In genomic region chr7:105127179-105127578, GRCh38 we compare ENCODE assay signal across 21 cellular contexts.
DNase-seq lines count a peak whose midpoint lies in the region; ATAC-seq and TF ChIP-seq lines count a peak whose summit lies in the region.
"Had no signal": no experiment of that assay in that cellular context is flagged by ENCODE, and none has a peak within 500 bp of the region (broad histone marks: within the 10 kb centered on the region; RNA-seq: fewer than 3 reads in every experiment).

No MANE protein-coding gene starts in this region.

- in situ Hi-C loops in gastrocnemius medialis (cut with MboI; ENCODE audit: low sequenced_read_pairs in 4 of 4) = no loop called here

- H3K27me3 ChIP-seq in left ventricle myocardium inferior (ENCODE audit: low read depth) (no peaks in the 10 kb centered on the region), gastrocnemius medialis (no peaks in the 10 kb centered on the region)
- H3K27me3 ChIP-seq: left lung, neutrophil, thyroid gland had no signal

- H3K9me3 Mint-ChIP-seq in IgD-negative memory B cell = no peaks in the 10 kb centered on the region
- H3K9me3 Mint-ChIP-seq in activated naive CD8-positive, alpha-beta T cell treated with anti-CD3 and anti-CD28 coated beads, Interleukin-2, amount 50 U/mL, for 24 hours = no peaks in the 10 kb centered on the region
- H3K9me3 Mint-ChIP-seq: T-cell had no signal

- intact Hi-C loops in Right ventricle myocardium superior (cut with DNase I) (no loop called here), left ventricle myocardium inferior (cut with micrococcal nuclease) (no loop called here), gastrocnemius medialis (cut with DNase I; ENCODE audit: low total_unique reads) (no loop called here)

- H3K36me3 ChIP-seq in left ventricle myocardium inferior (peaks cover 25% of the 10 kb centered on the region), gastrocnemius medialis (peaks cover 0 to 33% of the 10 kb centered on the region in 2 donors)

- H3K27ac ChIP-seq in left ventricle myocardium inferior (replicated peaks) (no peak overlapping the region), gastrocnemius medialis (peak overlapping the region; percentile 11 to 69 (median 60))
- H3K27ac ChIP-seq: HL-60, left lung, neutrophil, thyroid gland had no signal

- no peak for TF ChIP-seq POLR2A in gastrocnemius medialis (IDR thresholded peaks at IDR 0.05)

- H3K4me1 ChIP-seq in left ventricle myocardium inferior = peaks cover 20% of the 10 kb centered on the region
- peaks cover 11 to 13% of the 10 kb centered on the region in 2 donors for H3K4me1 ChIP-seq in gastrocnemius medialis
- H3K4me1 ChIP-seq: left lung, thyroid gland had no signal

- H3K4me1 Mint-ChIP-seq in IgD-negative memory B cell = peaks cover 0 to 8% (median 2%) of the 10 kb centered on the region in 3 donors
- H3K4me1 Mint-ChIP-seq in activated naive CD8-positive, alpha-beta T cell treated with anti-CD3 and anti-CD28 coated beads, Interleukin-2, amount 50 U/mL, for 24 hours = peaks cover 34% of the 10 kb centered on the region

- H3K27me3 Mint-ChIP-seq in IgD-negative memory B cell = no peaks in the 10 kb centered on the region
- no peaks in the 10 kb centered on the region for H3K27me3 Mint-ChIP-seq in activated naive CD8-positive, alpha-beta T cell treated with anti-CD3 and anti-CD28 coated beads, Interleukin-2, amount 50 U/mL, for 24 hours
- H3K27me3 Mint-ChIP-seq: T-cell had no signal

- H3K4me3 ChIP-seq in left ventricle myocardium inferior (no peak overlapping the region), gastrocnemius medialis (no peak overlapping the region)
- H3K4me3 ChIP-seq: left lung, mucosa of descending colon, thyroid gland had no signal

- H3K4me3 Mint-ChIP-seq in IgD-negative memory B cell = no peak overlapping the region
- no peak overlapping the region for H3K4me3 Mint-ChIP-seq in activated naive CD8-positive, alpha-beta T cell treated with anti-CD3 and anti-CD28 coated beads, Interleukin-2, amount 50 U/mL, for 24 hours
- H3K4me3 Mint-ChIP-seq: T-cell had no signal

- TF ChIP-seq CTCF in left ventricle myocardium inferior (IDR thresholded peaks at IDR 0.05; ENCODE audit: borderline replicate concordance) (no peak), gastrocnemius medialis (IDR thresholded peaks at IDR 0.05 in 4 of 5, conservative IDR thresholded peaks at IDR 0.05 in 1 of 5) (no peak)

- DNase-seq in Right ventricle myocardium superior (no peak), left ventricle myocardium inferior (no peak), gastrocnemius medialis (peak in 1 of 2 donors; percentile 46), OCI-M2 (lab: John Stamatoyannopoulos, UW; ENCODE audit: unreplicated experiment) (no peak), Kasumi-1 (lab: John Stamatoyannopoulos, UW) (no peak), NCI-H1694 (lab: John Stamatoyannopoulos, UW) (no peak)
- DNase-seq in activated naive CD8-positive, alpha-beta T cell treated with anti-CD3 and anti-CD28 coated beads, Interleukin-2, amount 50 U/mL, for 24 hours = no peak
- DNase-seq: activated gamma-delta T cell; aorta; effector CD8-positive, alpha-beta T cell; left lung; mucosa of descending colon; NCI-H2081; retina; SHP77 treated with DMSO at 0.1 percent for 48 hours; stimulated activated naive CD4-positive, alpha-beta T cell; T-cell; thyroid gland had no signal

- H3K36me3 Mint-ChIP-seq in IgD-negative memory B cell = peaks cover 2% of the 10 kb centered on the region
- peaks cover 16% of the 10 kb centered on the region for H3K36me3 Mint-ChIP-seq in activated naive CD8-positive, alpha-beta T cell treated with anti-CD3 and anti-CD28 coated beads, Interleukin-2, amount 50 U/mL, for 24 hours (ENCODE audit: low read depth)

- peak overlapping the region in 2 of 3 donors; percentile 59 to 71 for H3K27ac Mint-ChIP-seq in IgD-negative memory B cell
- H3K27ac Mint-ChIP-seq in activated naive CD8-positive, alpha-beta T cell treated with anti-CD3 and anti-CD28 coated beads, Interleukin-2, amount 50 U/mL, for 24 hours = no peak overlapping the region

- no peaks in the 10 kb centered on the region for H3K9me3 ChIP-seq in left ventricle myocardium inferior (replicated peaks)
- no peaks in the 10 kb centered on the region for H3K9me3 ChIP-seq in gastrocnemius medialis
- H3K9me3 ChIP-seq: left lung, mucosa of descending colon, neutrophil, thyroid gland had no signal

- ATAC-seq in Right ventricle myocardium superior (ENCODE audit: poor library complexity) (peak; percentile 54), gastrocnemius medialis (peak; percentile 80 to 91)
- peak; percentile 29 for ATAC-seq in activated naive CD8-positive, alpha-beta T cell treated with anti-CD3 and anti-CD28 coated beads, Interleukin-2, amount 50 U/mL, for 24 hours
- ATAC-seq: left lung, mucosa of descending colon, T-cell had no signal

Comparison
In these comparisons a context has a peak if more than half of its experiments do, and no peak if none do; other contexts are left out.
1. ATAC-seq: peak in every context shown above with its lines; median percentile 86 in gastrocnemius medialis; 54 in Right ventricle myocardium superior; 29 in activated naive CD8-positive, alpha-beta T cell treated with anti-CD3 and anti-CD28 coated beads, Interleukin-2, amount 50 U/mL, for 24 hours.